ENCODE assay signal across 9 cellular contexts in genomic region chr1:65059930-65060538, GRCh38.
DNase-seq lines count a peak whose midpoint lies in the region; ATAC-seq, FAIRE-seq and TF ChIP-seq lines count a peak whose summit lies in the region.
"Had no signal": no experiment of that assay in that cellular context is flagged by ENCODE, and none has a peak within 500 bp of the region (broad histone marks: within the 10 kb centered on the region; RNA-seq: fewer than 3 reads in every experiment).

No MANE protein-coding gene starts in this region.

- H3K36me3 ChIP-seq in RWPE2 (ENCODE audit: low read depth): no peaks in the 10 kb centered on the region

- POLR2A ChIA-PET in AG04450 (lab: Yijun Ruan, JAX): no interaction called here

- H3K4me3 ChIP-seq in AG04450 (ENCODE audit: low read depth, low read length) (no peak overlapping the region), RWPE2 (ENCODE audit: severe bottlenecking) (no peak overlapping the region), foreskin fibroblast (ENCODE audit: low read depth in 1 of 2, low read length in 2 of 2) (no peak overlapping the region)

- ATAC-seq in RWPE2 (ENCODE audit: low read depth): no peak
- ATAC-seq in sciatic nerve: peak; percentile 61
- ATAC-seq in GM18511 (IDR thresholded peaks at IDR 0.05; ENCODE audit: unreplicated experiment): no peak
- no peak for ATAC-seq in GM21825 (IDR thresholded peaks at IDR 0.05; ENCODE audit: unreplicated experiment)

- DNase-seq in AG04450 (ENCODE audit: low read depth, low spot score) (no peak), GM18507 (ENCODE audit: extremely low spot score, insufficient read length, low read depth) (no peak), RWPE2 (ENCODE audit: low spot score) (no peak), foreskin fibroblast (peak; percentile 34 to 76), sciatic nerve (ENCODE audit: low spot score) (no peak), 8988T (no peak)

- TF ChIP-seq CTCF in AG04450 (IDR thresholded peaks at IDR 0.05; ENCODE audit: low read depth, low read length) (peak; percentile 61), RWPE2 (IDR thresholded peaks at IDR 0.05; ENCODE audit: poor library complexity, severe bottlenecking) (peak; percentile 83), foreskin fibroblast (IDR thresholded peaks at IDR 0.05; ENCODE audit: low read depth, low read length) (peak; percentile 43)

- intact Hi-C loops in sciatic nerve (cut with DNase I): loop anchor here (10.0 kb wide), 1 partner anchor 95 kb away; the partner anchor contains the start of gene JAK1

- CTCF ChIA-PET in AG04450 (lab: Charles Lee): interaction anchor here (0.7 to 3.5 kb wide), 7 partner anchors 11 to 854 kb away, joined by 3 to 17 read pairs (median 3); no protein-coding TSS in a partner anchor

- H3K27me3 ChIP-seq in AG04450 (ENCODE audit: control insufficient read depth, insufficient read depth, low read length): peaks cover 5% of the 10 kb centered on the region
- H3K27me3 ChIP-seq in RWPE2 (ENCODE audit: insufficient read depth, poor library complexity, severe bottlenecking): no peaks in the 10 kb centered on the region

- H3K9me3 ChIP-seq in AG04450 (ENCODE audit: control insufficient read depth, insufficient read depth, low read length) (no peaks in the 10 kb centered on the region), RWPE2 (ENCODE audit: severe bottlenecking) (no peaks in the 10 kb centered on the region)

- peak; percentile 5 for FAIRE-seq in GM18507 (lab: Jason Lieb, UNC)

- H3K27ac ChIP-seq in AG04450 (ENCODE audit: low read depth, low read length) (no peak overlapping the region), RWPE2 (ENCODE audit: poor library complexity, severe bottlenecking) (no peak overlapping the region)
- H3K27ac ChIP-seq: epithelial cell of prostate had no signal

- no peaks in the 10 kb centered on the region for H3K4me1 ChIP-seq in RWPE2 (ENCODE audit: insufficient read depth, poor library complexity, severe bottlenecking)

Comparison
In these comparisons a context has a peak if more than half of its experiments do, and no peak if none do; other contexts are left out.
1. DNase-seq: peak in foreskin fibroblast (2 of 2); none in AG04450 (single experiment), GM18507 (single experiment), RWPE2 (single experiment), sciatic nerve (single experiment) and 8988T (single experiment).
2. Peak in every context shown above with its lines, with median percentiles within 50 percentile points of each other: CTCF ChIP-seq.